22 cellular contexts compared by ENCODE assay signal in the genomic region with DNA sequence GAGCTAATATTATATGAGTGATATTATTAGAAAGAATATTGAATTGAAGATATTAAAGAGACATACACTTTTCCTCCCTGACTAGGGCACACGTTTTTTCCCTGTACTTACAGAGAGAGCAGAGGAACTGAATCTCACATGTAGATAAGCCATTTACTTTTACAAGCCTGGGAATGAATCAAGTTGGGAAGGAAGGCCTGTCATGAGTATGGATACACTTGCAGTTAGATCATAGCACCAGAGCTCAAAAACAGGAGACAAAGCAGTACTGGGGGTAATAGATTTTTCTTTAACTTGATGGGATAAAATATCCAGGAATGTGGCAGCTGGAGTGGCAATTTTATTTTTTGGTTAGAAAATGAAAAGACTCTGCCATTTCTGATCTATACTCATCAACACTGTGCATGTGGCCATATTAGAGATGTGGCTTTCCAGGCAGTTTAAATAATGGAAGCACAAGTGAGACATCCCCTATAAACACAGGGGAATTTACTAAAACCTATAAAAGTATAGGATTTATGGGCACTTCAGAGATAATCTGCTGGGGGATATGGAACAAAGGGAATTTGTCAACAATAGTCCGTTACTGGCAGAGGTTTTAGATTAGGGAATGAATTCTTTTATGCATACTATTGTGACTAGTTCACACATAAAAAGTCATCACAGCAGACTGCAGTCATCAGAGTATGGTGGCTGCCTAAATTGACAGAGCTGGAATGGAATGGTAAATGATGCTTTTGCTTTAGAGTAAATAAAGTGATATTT.
"Had no signal": no experiment of that assay in that cellular context is flagged by ENCODE, and none has a peak within 500 bp of the region (broad histone marks: within the 10 kb centered on the region; RNA-seq: fewer than 3 reads in every experiment).

No MANE protein-coding gene starts in this region.

- H3K4me3 Mint-ChIP-seq: activated naive CD4-positive, alpha-beta T cell treated with anti-CD3 and anti-CD28 coated beads, Interleukin-2, amount 50 U/mL, for 24 hours; activated T-cell treated with anti-CD3 and anti-CD28 coated beads, Interleukin-2, amount 50 U/mL, for 72 hours; naive thymus-derived CD8-positive, alpha-beta T cell had no signal

- H3K4me1 Mint-ChIP-seq: activated naive CD4-positive, alpha-beta T cell treated with anti-CD3 and anti-CD28 coated beads, Interleukin-2, amount 50 U/mL, for 24 hours; naive thymus-derived CD8-positive, alpha-beta T cell had no signal

- H3K27ac ChIP-seq: ascending aorta, breast epithelium, coronary artery, foreskin keratinocyte, neutrophil, parathyroid adenoma, sigmoid colon, spleen, thyroid gland had no signal

- H3K9ac ChIP-seq: parathyroid adenoma had no signal

- H3K27ac Mint-ChIP-seq: activated naive CD4-positive, alpha-beta T cell treated with anti-CD3 and anti-CD28 coated beads, Interleukin-2, amount 50 U/mL, for 24 hours; activated T-cell treated with anti-CD3 and anti-CD28 coated beads, Interleukin-2, amount 50 U/mL, for 72 hours; naive thymus-derived CD8-positive, alpha-beta T cell had no signal

- H2AFZ ChIP-seq: parathyroid adenoma had no signal

- ATAC-seq: activated CD4-positive, CD25-positive, alpha-beta regulatory T cell treated with anti-CD3 and anti-CD28 coated beads, Interleukin-2, amount 50 U/mL, for 24 hours; activated T-cell treated with anti-CD3 and anti-CD28 coated beads, Interleukin-2, amount 50 U/mL, for 72 hours; foreskin keratinocyte; left cardiac atrium; naive thymus-derived CD8-positive, alpha-beta T cell had no signal

- DNase-seq: activated CD4-positive, alpha-beta T cell treated with anti-CD3 and anti-CD28 coated beads, Interleukin-2, amount 50 U/mL, for 1 hour; activated CD8-positive, alpha-beta memory T cell treated with anti-CD3 and anti-CD28 coated beads for 24 hours; activated CD8-positive, alpha-beta memory T cell treated with anti-CD3 and anti-CD28 coated beads, Interleukin-2, amount 50 U/mL, for 48 hours; activated gamma-delta T cell; activated T-cell treated with anti-CD3 and anti-CD28 coated beads, Interleukin-2, amount 50 U/mL, for 72 hours; foreskin keratinocyte; glutamatergic neuron; hippocampal formation; left cardiac atrium; mesenchymal stem cell; naive thymus-derived CD8-positive, alpha-beta T cell; sigmoid colon; spleen; stimulated activated naive CD4-positive, alpha-beta T cell; thyroid gland had no signal

- H3K9me3 Mint-ChIP-seq: activated naive CD4-positive, alpha-beta T cell treated with anti-CD3 and anti-CD28 coated beads, Interleukin-2, amount 50 U/mL, for 24 hours had no signal

- H3K4me3 ChIP-seq: ascending aorta, breast epithelium, coronary artery, sigmoid colon, spleen, thyroid gland had no signal

- H3K36me3 ChIP-seq: ascending aorta, breast epithelium, neutrophil, sigmoid colon, spleen, thyroid gland had no signal

- H3K4me1 ChIP-seq: ascending aorta, breast epithelium, foreskin keratinocyte, parathyroid adenoma, sigmoid colon, spleen had no signal

- H3K79me2 ChIP-seq: parathyroid adenoma had no signal

- H3K27me3 ChIP-seq: ascending aorta, breast epithelium, foreskin keratinocyte, neutrophil, sigmoid colon, spleen, thyroid gland had no signal

- H3K9me3 ChIP-seq: ascending aorta, breast epithelium, neutrophil, sigmoid colon, thyroid gland had no signal

- H3K36me3 Mint-ChIP-seq: activated naive CD4-positive, alpha-beta T cell treated with anti-CD3 and anti-CD28 coated beads, Interleukin-2, amount 50 U/mL, for 24 hours; naive thymus-derived CD8-positive, alpha-beta T cell had no signal

- H3K27me3 Mint-ChIP-seq: activated naive CD4-positive, alpha-beta T cell treated with anti-CD3 and anti-CD28 coated beads, Interleukin-2, amount 50 U/mL, for 24 hours; naive thymus-derived CD8-positive, alpha-beta T cell had no signal
